8 cellular contexts compared by ENCODE assay signal in the genomic region with DNA sequence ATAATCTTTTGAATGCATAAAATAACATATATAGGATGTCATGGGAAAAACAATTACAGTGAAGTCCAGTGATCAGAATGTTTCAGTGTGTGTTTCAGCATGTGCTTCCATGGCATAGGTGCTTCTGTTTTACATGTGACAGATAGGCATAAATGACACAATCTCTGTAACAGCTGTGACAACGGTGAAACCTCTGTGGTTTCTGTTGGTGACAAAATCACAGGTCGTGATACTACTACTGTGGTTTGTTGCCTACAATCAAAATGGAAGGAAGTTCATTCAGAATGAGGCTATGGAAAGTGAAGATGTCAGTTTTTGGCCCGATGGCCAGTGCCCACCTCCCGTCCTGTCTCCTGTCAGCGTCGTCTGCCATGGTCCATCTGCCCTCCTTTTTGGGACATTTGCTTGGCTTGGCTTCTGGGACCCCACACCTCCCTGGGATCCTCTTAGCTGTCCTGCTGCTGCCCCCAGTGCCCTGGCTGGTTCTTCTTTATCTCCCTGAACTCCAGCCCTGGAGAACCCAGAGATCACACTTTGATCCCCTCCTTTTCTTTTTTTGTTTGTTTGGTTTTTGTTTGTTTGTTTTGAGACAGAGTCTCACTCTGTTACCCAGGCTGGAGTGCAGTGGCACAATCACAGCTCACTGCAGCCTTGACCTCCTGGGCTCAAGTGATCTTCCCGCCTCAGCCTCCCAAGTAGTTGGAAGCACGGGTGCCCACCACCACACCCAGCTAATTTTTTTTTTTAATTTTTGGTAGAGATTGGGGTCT.
DNase-seq lines count a peak whose midpoint lies in the region; ATAC-seq and TF ChIP-seq lines count a peak whose summit lies in the region.

No MANE protein-coding gene starts in this region.

- H3K4me3 ChIP-seq in Jurkat, Clone E6-1 (ENCODE audit: low read length): peak overlapping the region; percentile 23
- peak overlapping the region in 2 of 4 donors; percentile 43 to 60 for H3K4me3 ChIP-seq in esophagus squamous epithelium

- intact Hi-C loops in CD4-positive, alpha-beta T cell (cut with DNase I, micrococcal nuclease): no loop called here
- intact Hi-C loops in esophagus squamous epithelium (cut with DNase I): no loop called here
- intact Hi-C loops in head of caudate nucleus (cut with DNase I): no loop called here

- no peak for TF ChIP-seq POLR2A in esophagus squamous epithelium (IDR thresholded peaks at IDR 0.05)

- no peaks in the 10 kb centered on the region for H3K9me3 Mint-ChIP-seq in CD4-positive, alpha-beta T cell

- 48 to 62% methylated on average over 6 to 8 of the region's 8 CpGs for WGBS in esophagus squamous epithelium, 2 donors

- H3K4me1 ChIP-seq in esophagus squamous epithelium: peaks cover 23 to 99% (median 45%) of the 10 kb centered on the region in 3 donors

- peak overlapping the region; percentile 70 for H3K27ac Mint-ChIP-seq in CD4-positive, alpha-beta T cell

- no peaks in the 10 kb centered on the region for H3K36me3 Mint-ChIP-seq in CD4-positive, alpha-beta T cell (ENCODE audit: low read depth)

- peaks cover 0 to 25% (median 0%) of the 10 kb centered on the region in 3 donors for H3K36me3 ChIP-seq in esophagus squamous epithelium

- peak overlapping the region; percentile 31 for H3K4me3 Mint-ChIP-seq in CD4-positive, alpha-beta T cell

- DNase-seq in CD4-positive, alpha-beta T cell: no peak
- DNase-seq in Jurkat, Clone E6-1 (ENCODE audit: low read depth, low spot score): peak; percentile 85
- DNase-seq in esophagus squamous epithelium (lab: John Stamatoyannopoulos, UW) (no peak), NCI-H510A treated with DMSO at 0.1 percent for 48 hours (lab: John Stamatoyannopoulos, UW) (no peak), head of caudate nucleus (no peak), NCI-H82 (lab: John Stamatoyannopoulos, UW) (no peak), T1000 (lab: John Stamatoyannopoulos, UW) (no peak)

- no peak overlapping the region for H3K27ac ChIP-seq in CD4-positive, alpha-beta T cell (ENCODE audit: low read depth, low read length)
- H3K27ac ChIP-seq in esophagus squamous epithelium: peak overlapping the region; percentile 88 to 95 (median 94)

- POLR2A ChIA-PET in CD4-positive, alpha-beta T cell (lab: Charles Lee): no interaction called here

- peaks cover 12% of the 10 kb centered on the region for H3K27me3 Mint-ChIP-seq in CD4-positive, alpha-beta T cell

- CTCF ChIA-PET in CD4-positive, alpha-beta T cell (lab: Charles Lee): no interaction called here

- peaks cover 32% of the 10 kb centered on the region for H3K4me1 Mint-ChIP-seq in CD4-positive, alpha-beta T cell (ENCODE audit: low read depth)

- H3K9me3 ChIP-seq in CD4-positive, alpha-beta T cell (ENCODE audit: control insufficient read depth, low read length): no peaks in the 10 kb centered on the region
- no peaks in the 10 kb centered on the region for H3K9me3 ChIP-seq in esophagus squamous epithelium

- peak; percentile 80 for ATAC-seq in CD4-positive, alpha-beta T cell (ENCODE audit: poor library complexity)
- peak; percentile 76 for ATAC-seq in GM19467 (IDR thresholded peaks at IDR 0.05; ENCODE audit: unreplicated experiment)

- H3K27me3 ChIP-seq in CD4-positive, alpha-beta T cell (ENCODE audit: control insufficient read depth, insufficient read depth, low read length): no peaks in the 10 kb centered on the region
- H3K27me3 ChIP-seq in esophagus squamous epithelium: no peaks in the 10 kb centered on the region

- no peak for TF ChIP-seq CTCF in CD4-positive, alpha-beta T cell (IDR thresholded peaks at IDR 0.05)
- TF ChIP-seq CTCF in esophagus squamous epithelium (IDR thresholded peaks at IDR 0.05): no peak
